25 cellular contexts compared by ENCODE assay signal in the genomic region with DNA sequence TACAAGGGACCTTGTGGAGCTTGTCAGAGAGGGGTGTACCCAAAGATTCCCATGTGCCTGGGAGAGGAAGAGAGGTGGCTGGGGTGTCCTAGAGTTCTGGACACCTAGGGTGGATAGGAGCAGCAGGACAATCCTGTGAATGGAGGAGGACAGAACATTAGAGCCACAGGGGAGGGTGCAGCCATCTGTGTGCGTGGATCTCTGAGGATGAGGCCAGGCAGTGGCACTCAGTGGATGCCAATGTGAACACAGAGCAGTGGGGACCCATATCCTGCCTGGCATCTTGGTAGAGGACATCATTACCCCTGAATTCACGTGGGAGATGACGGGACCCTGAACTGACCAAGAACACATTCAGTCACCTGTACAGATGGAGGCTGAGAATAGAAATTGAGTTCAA.
DNase-seq lines count a peak whose midpoint lies in the region; ATAC-seq, FAIRE-seq and TF ChIP-seq lines count a peak whose summit lies in the region.
"Had no signal": no experiment of that assay in that cellular context is flagged by ENCODE, and none has a peak within 500 bp of the region (broad histone marks: within the 10 kb centered on the region; RNA-seq: fewer than 3 reads in every experiment).

No MANE protein-coding gene starts in this region.

- no peaks in the 10 kb centered on the region for H3K27me3 ChIP-seq in BLaER1 treated with 17β-estradiol and CSF1 and Interleukin-3, amounts not matched to agents 10 nM and 100 nM
- peaks cover 0 to 8% (median 0%) of the 10 kb centered on the region in 3 experiments for H3K27me3 ChIP-seq in neuronal stem cell (ENCODE audit: control insufficient read depth in 3 of 3, insufficient read depth in 3 of 3, low read depth in 1 of 3, low read length in 3 of 3)
- no peaks in the 10 kb centered on the region for H3K27me3 ChIP-seq in pancreas
- H3K27me3 ChIP-seq: BE2C, SJCRH30 had no signal

- no peak for DNase-seq in immature natural killer cell
- DNase-seq in neuronal stem cell (ENCODE audit: low spot score): no peak
- DNase-seq in pancreas: no peak
- no peak for DNase-seq in T-helper 9 cell
- DNase-seq: BE2C, Caco-2, DMS 273 treated with DMSO at 0.1 percent for 48 hours, DMS79 treated with DMSO at 0.1 percent for 48 hours, HCEC 1CT, KG1, NCI-H1105, NCI-H146, NCI-H2081, NCI-H2171, NCI-H345, NCI-H524, NCI-H774, SJCRH30 had no signal

- H3K18ac ChIP-seq in neuronal stem cell (ENCODE audit: low read length): peak overlapping the region; percentile 27

- no peaks in the 10 kb centered on the region for H3K36me3 Mint-ChIP-seq in immature natural killer cell

- H4K8ac ChIP-seq in neuronal stem cell (ENCODE audit: low read depth, low read length): no peak overlapping the region

- H4K20me1 ChIP-seq in BLaER1 treated with 17β-estradiol and CSF1 and Interleukin-3, amounts not matched to agents 10 nM and 100 nM: no peaks in the 10 kb centered on the region

- no peak overlapping the region for H3K9ac ChIP-seq in BLaER1 treated with 17β-estradiol and CSF1 and Interleukin-3, amounts not matched to agents 10 nM and 100 nM
- no peak overlapping the region for H3K9ac ChIP-seq in neuronal stem cell (ENCODE audit: low read depth, low read length, poor library complexity)

- H3K4me1 ChIP-seq in BLaER1 treated with 17β-estradiol and CSF1 and Interleukin-3, amounts not matched to agents 10 nM and 100 nM: peaks cover 0 to 18% (median 9%) of the 10 kb centered on the region in 10 experiments; a peak in 12 of 20 replicates
- H3K4me1 ChIP-seq in neuronal stem cell (ENCODE audit: control insufficient read depth in 2 of 2, insufficient read depth in 1 of 2, low read depth in 1 of 2, low read length in 2 of 2): peaks cover 2 to 4% of the 10 kb centered on the region in 2 donors
- H3K4me1 ChIP-seq in pancreas: no peaks in the 10 kb centered on the region
- H3K4me1 ChIP-seq: BE2C, Caco-2, SJCRH30 had no signal

- H2AK5ac ChIP-seq in neuronal stem cell (ENCODE audit: low read depth, low read length): no peak overlapping the region

- no peak for FAIRE-seq in pancreas (lab: Jason Lieb, UNC)
- FAIRE-seq: GM12891, RCC 7860 had no signal

- WGBS in neuronal stem cell (ENCODE audit: extremely low coverage in 2 of 2, insufficient read length in 2 of 2, insufficient replicate concordance in 1 of 2), 2 donors: no CpG with 5 or more reads among the region's 3 CpGs
- WGBS in pancreas, 2 donors: 87 to 93% methylated on average over 3 of the region's 3 CpGs

- H2BK12ac ChIP-seq in neuronal stem cell (ENCODE audit: low read length): no peak overlapping the region

- H3K4me3 Mint-ChIP-seq in immature natural killer cell: peak overlapping the region in 3 of 5 donors; percentile 10 to 61 (median 34)
- H3K4me3 Mint-ChIP-seq: CD4-positive, alpha-beta T cell; GM23338 had no signal

- H3K4me1 Mint-ChIP-seq in immature natural killer cell: peaks cover 13 to 14% of the 10 kb centered on the region in 2 donors

- peak overlapping the region; percentile 49 for H2BK120ac ChIP-seq in neuronal stem cell (ENCODE audit: low read depth, low read length)

- H3K4ac ChIP-seq in neuronal stem cell (ENCODE audit: low read length): no peak overlapping the region

- no peaks in the 10 kb centered on the region for H3K9me3 ChIP-seq in BLaER1 treated with 17β-estradiol and CSF1 and Interleukin-3, amounts not matched to agents 10 nM and 100 nM (replicated peaks in 1 of 11)
- no peaks in the 10 kb centered on the region for H3K9me3 ChIP-seq in KOPT-K1 (ENCODE audit: insufficient read depth, low read length, poor library complexity, severe bottlenecking)
- H3K9me3 ChIP-seq in neuronal stem cell (replicated peaks in 1 of 2; ENCODE audit: control insufficient read depth in 2 of 2, insufficient read depth in 1 of 2, low read depth in 1 of 2, low read length in 2 of 2): no peaks in the 10 kb centered on the region
- no peaks in the 10 kb centered on the region for H3K9me3 ChIP-seq in pancreas
- H3K9me3 ChIP-seq: BE2C, Caco-2, SJCRH30 had no signal

- no peak for TF ChIP-seq CTCF in pancreas (IDR thresholded peaks at IDR 0.05)

- no peaks in the 10 kb centered on the region for H3K9me3 Mint-ChIP-seq in immature natural killer cell
- H3K9me3 Mint-ChIP-seq: CD4-positive, alpha-beta T cell; GM23338 had no signal

- no peak overlapping the region for H3K4me3 ChIP-seq in BLaER1 treated with 17β-estradiol and CSF1 and Interleukin-3, amounts not matched to agents 10 nM and 100 nM
- H3K4me3 ChIP-seq in neuronal stem cell (ENCODE audit: low read length in 2 of 2) (no peak overlapping the region), pancreas (no peak overlapping the region)
- H3K4me3 ChIP-seq: GM23338, SJCRH30 had no signal

- H2BK5ac ChIP-seq in neuronal stem cell (ENCODE audit: low read length): no peak overlapping the region

- no peak overlapping the region for H2BK15ac ChIP-seq in neuronal stem cell (ENCODE audit: low read length)

- no peaks in the 10 kb centered on the region for H3K36me3 ChIP-seq in BLaER1 treated with 17β-estradiol and CSF1 and Interleukin-3, amounts not matched to agents 10 nM and 100 nM
- H3K36me3 ChIP-seq in KOPT-K1 (ENCODE audit: insufficient read depth, low read length): no peaks in the 10 kb centered on the region
- H3K36me3 ChIP-seq in neuronal stem cell (replicated peaks in 1 of 2; ENCODE audit: control insufficient read depth in 2 of 2, insufficient read depth in 2 of 2, low read length in 2 of 2): no peaks in the 10 kb centered on the region
- no peaks in the 10 kb centered on the region for H3K36me3 ChIP-seq in pancreas
- H3K36me3 ChIP-seq: BE2C, SJCRH30 had no signal

- no peak overlapping the region for H3K14ac ChIP-seq in neuronal stem cell (ENCODE audit: low read length)

- H3K27ac ChIP-seq in BLaER1 treated with 17β-estradiol and CSF1 and Interleukin-3, amounts not matched to agents 10 nM and 100 nM: no peak overlapping the region
- H3K27ac ChIP-seq in KOPT-K1 (ENCODE audit: low read depth, low read length, poor library complexity, severe bottlenecking) (peak overlapping the region; percentile 22), neuronal stem cell (replicated peaks; ENCODE audit: low read length) (no peak overlapping the region), pancreas (no peak overlapping the region)
- H3K27ac ChIP-seq: SJCRH30 had no signal

- peak overlapping the region in 2 of 6 donors; percentile 41 to 56 for H3K27ac Mint-ChIP-seq in immature natural killer cell
- H3K27ac Mint-ChIP-seq: CD4-positive, alpha-beta T cell; GM23338 had no signal

- no peak for ATAC-seq in pancreas
- no peak for ATAC-seq in GM21825 (IDR thresholded peaks at IDR 0.05; ENCODE audit: unreplicated experiment)

- no peak overlapping the region for H4K91ac ChIP-seq in neuronal stem cell (ENCODE audit: low read depth, low read length, poor library complexity)

- no peak overlapping the region for H2AFZ ChIP-seq in neuronal stem cell (ENCODE audit: low read length)

- H3K27me3 Mint-ChIP-seq in immature natural killer cell (ENCODE audit: low read depth in 3 of 3): peaks cover 8 to 20% (median 9%) of the 10 kb centered on the region in 3 donors
- H3K27me3 Mint-ChIP-seq: CD4-positive, alpha-beta T cell had no signal

- intact Hi-C loops in pancreas (cut with DNase I): no loop called here

- no peaks in the 10 kb centered on the region for H3K79me1 ChIP-seq in neuronal stem cell (ENCODE audit: low read depth, low read length)

- no peak overlapping the region for H3K23ac ChIP-seq in neuronal stem cell (ENCODE audit: low read depth, low read length, poor library complexity)

- H3K4me2 ChIP-seq in BLaER1 treated with 17β-estradiol and CSF1 and Interleukin-3, amounts not matched to agents 10 nM and 100 nM: peak overlapping the region in 7 of 11 experiments; percentile 14 to 48 (median 31); a peak in 6 of 22 replicates
- no peak overlapping the region for H3K4me2 ChIP-seq in neuronal stem cell (ENCODE audit: insufficient read depth, low read length, poor library complexity, severe bottlenecking)
- H3K4me2 ChIP-seq: GM23338 had no signal
